In the genomic region with DNA sequence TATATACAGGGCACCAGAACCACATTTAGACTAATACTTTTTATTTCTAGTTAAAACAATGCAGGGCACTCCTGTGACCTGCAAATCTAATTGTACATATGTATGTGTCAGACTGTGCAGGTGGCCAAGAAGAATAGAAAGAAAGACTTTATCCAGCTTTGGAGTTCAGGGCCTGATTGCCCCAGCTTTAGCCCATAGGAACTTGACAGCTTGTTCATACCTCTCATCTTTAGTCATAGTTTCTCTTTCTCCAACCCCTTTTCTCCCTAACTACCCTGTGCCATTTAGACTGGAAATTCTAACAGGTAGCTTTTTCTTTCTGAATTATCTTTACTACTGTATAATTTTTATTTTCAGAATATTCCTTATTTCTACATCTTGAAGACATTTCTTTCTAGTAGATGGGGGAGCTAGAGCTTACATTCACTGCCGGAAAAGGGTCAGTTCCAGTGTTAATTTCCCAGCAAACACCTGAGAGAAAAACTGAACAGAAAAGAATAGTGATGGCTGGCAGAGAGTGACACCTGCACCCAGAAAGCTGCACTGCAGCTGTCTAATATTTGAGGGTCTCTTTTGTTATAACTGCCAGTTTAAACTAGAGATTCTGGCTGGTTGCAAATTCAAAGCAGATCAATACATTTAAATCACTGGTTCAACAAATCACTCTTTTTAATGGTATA, we compare ENCODE assay signal across 12 cellular contexts. TPM values are rescaled to one million over a fixed set of nuclear protein-coding genes. Genes with fewer than 3 reads are reported as not detected.
A peak's percentile ranks its signal among the peaks of the same experiment; 100 is the strongest.
DNase-seq lines count a peak whose midpoint lies in the region; ATAC-seq, FAIRE-seq and TF ChIP-seq lines count a peak whose summit lies in the region.
"Had no signal": no experiment of that assay in that cellular context is flagged by ENCODE, and none has a peak within 500 bp of the region (broad histone marks: within the 10 kb centered on the region; RNA-seq: fewer than 3 reads in every experiment).

No MANE protein-coding gene starts in this region.

- POLR2A ChIA-PET in HEK293 (lab: Yijun Ruan, JAX) = interaction anchor here (1.6 to 2.9 kb wide), 2 partner anchors 8 to 76 kb away, joined by 5 to 19 read pairs; a partner anchor contains a TSS

- intact Hi-C loops in pancreas (cut with DNase I) = no loop called here

- H3K27ac ChIP-seq in HEK293 (ENCODE audit: extremely low read depth, low read depth, low read length) (no peak overlapping the region), mucosa of rectum (ENCODE audit: low read depth in 2 of 2, low read length in 2 of 2) (peak overlapping the region; percentile 16 to 33), pancreas (no peak overlapping the region)
- H3K27ac ChIP-seq: SK-N-MC, spleen had no signal

- no peaks in the 10 kb centered on the region for H3K9me3 ChIP-seq in HEK293 (ENCODE audit: control insufficient read depth, insufficient read depth, low read depth, low read length)
- H3K9me3 ChIP-seq in mucosa of rectum (ENCODE audit: control insufficient read depth in 2 of 2, low read length in 2 of 2) = no peaks in the 10 kb centered on the region
- no peaks in the 10 kb centered on the region for H3K9me3 ChIP-seq in pancreas
- H3K9me3 ChIP-seq: spleen had no signal

- no peak for FAIRE-seq in pancreas (lab: Jason Lieb, UNC)

- H3K36me3 ChIP-seq in HEK293 (ENCODE audit: control insufficient read depth in 2 of 2, insufficient read depth in 1 of 2, low read length in 2 of 2) (peaks cover 3 to 82% of the 10 kb centered on the region in 2 experiments; a peak in 2 of 3 replicates), mucosa of rectum (ENCODE audit: control insufficient read depth in 2 of 2, insufficient read depth in 2 of 2, low read length in 2 of 2) (peaks cover 2 to 10% of the 10 kb centered on the region in 2 donors), pancreas (no peaks in the 10 kb centered on the region)

- H3K27me3 ChIP-seq in mucosa of rectum (ENCODE audit: control insufficient read depth in 2 of 2, insufficient read depth in 2 of 2, low read length in 2 of 2) = no peaks in the 10 kb centered on the region
- no peaks in the 10 kb centered on the region for H3K27me3 ChIP-seq in pancreas
- H3K27me3 ChIP-seq: spleen had no signal

- 86 to 90% methylated on average over 1 of the region's 1 CpG for WGBS in pancreas, 2 donors

- in situ Hi-C loops in GM13976 (cut with MboI; ENCODE audit: low sequenced_read_pairs, unreplicated experiment) = no loop called here

- H3K4me3 ChIP-seq in HEK293 (ENCODE audit: low read depth, low read length) = no peak overlapping the region
- no peak overlapping the region for H3K4me3 ChIP-seq in mucosa of rectum (ENCODE audit: low read length in 2 of 2)
- no peak overlapping the region for H3K4me3 ChIP-seq in pancreas
- H3K4me3 ChIP-seq: SK-N-MC, spleen had no signal

- peaks cover 28% of the 10 kb centered on the region for H3K4me1 ChIP-seq in HEK293 (ENCODE audit: control insufficient read depth, insufficient read depth, low read length)
- peaks cover 56 to 74% of the 10 kb centered on the region in 2 donors for H3K4me1 ChIP-seq in mucosa of rectum (ENCODE audit: control insufficient read depth in 2 of 2, insufficient read depth in 2 of 2, low read length in 2 of 2)
- H3K4me1 ChIP-seq in pancreas = peaks cover 15 to 64% (median 38%) of the 10 kb centered on the region in 3 donors

- CTCF ChIA-PET in HEK293 (lab: Yijun Ruan, JAX) = interaction anchor here (0.6 to 1.6 kb wide), 5 partner anchors 17 to 543 kb away, joined by 3 to 6 read pairs (median 4); no protein-coding TSS in a partner anchor

- TF ChIP-seq CTCF in HEK293 (tag by site-specific recombination; IDR thresholded peaks at IDR 0.05) (peak; percentile 11; the same call in 1 of the 2 replicates), GM13976 (IDR thresholded peaks at IDR 0.05; ENCODE audit: borderline replicate concordance, control extremely low read depth, extremely low read depth, insufficient read depth, missing control alignments) (no peak), pancreas (IDR thresholded peaks at IDR 0.05) (no peak)

- no peak overlapping the region for H3K9ac ChIP-seq in mucosa of rectum (ENCODE audit: low read depth in 1 of 2, low read length in 2 of 2)

- ATAC-seq in pancreas = no peak

- DNase-seq in EL = peak; percentile 11
- peak; percentile 8 for DNase-seq in amniotic epithelial cell (ENCODE audit: low read depth)
- DNase-seq in GM13976 (ENCODE audit: low spot score) = no peak
- no peak for DNase-seq in pancreas
- no peak for DNase-seq in AML-193 (lab: John Stamatoyannopoulos, UW)
- no peak for DNase-seq in NCI-H2107 (lab: John Stamatoyannopoulos, UW)
- DNase-seq: NCI-H2029, spleen, substantia nigra had no signal

TF ChIP-seq in HEK293, 187 proteins besides CTCF, POLR2A, EP300 and RAD21:
- TF ChIP-seq ZNF132 (tag by site-specific recombination; IDR thresholded peaks at IDR 0.05; ENCODE audit: borderline replicate concordance) (no peak), BCL11B (tag by site-specific recombination; IDR thresholded peaks at IDR 0.05; ENCODE audit: low read depth) (no peak), ZNF560 (tag by site-specific recombination; IDR thresholded peaks at IDR 0.05; ENCODE audit: borderline replicate concordance) (no peak), ZNF48 (tag by site-specific recombination; IDR thresholded peaks at IDR 0.05) (no peak), ZNF837 (tag by site-specific recombination; IDR thresholded peaks at IDR 0.05) (no peak), ZBTB17 (tag by site-specific recombination; IDR thresholded peaks at IDR 0.05) (no peak), ZBTB1 (tag by site-specific recombination; IDR thresholded peaks at IDR 0.05) (no peak), ZFP41 (tag by site-specific recombination; IDR thresholded peaks at IDR 0.05; ENCODE audit: borderline replicate concordance) (no peak), RBAK (tag by site-specific recombination; IDR thresholded peaks at IDR 0.05) (no peak), ZNF114 (tag by site-specific recombination; IDR thresholded peaks at IDR 0.05) (no peak)
- TF ChIP-seq, protein P1, sequence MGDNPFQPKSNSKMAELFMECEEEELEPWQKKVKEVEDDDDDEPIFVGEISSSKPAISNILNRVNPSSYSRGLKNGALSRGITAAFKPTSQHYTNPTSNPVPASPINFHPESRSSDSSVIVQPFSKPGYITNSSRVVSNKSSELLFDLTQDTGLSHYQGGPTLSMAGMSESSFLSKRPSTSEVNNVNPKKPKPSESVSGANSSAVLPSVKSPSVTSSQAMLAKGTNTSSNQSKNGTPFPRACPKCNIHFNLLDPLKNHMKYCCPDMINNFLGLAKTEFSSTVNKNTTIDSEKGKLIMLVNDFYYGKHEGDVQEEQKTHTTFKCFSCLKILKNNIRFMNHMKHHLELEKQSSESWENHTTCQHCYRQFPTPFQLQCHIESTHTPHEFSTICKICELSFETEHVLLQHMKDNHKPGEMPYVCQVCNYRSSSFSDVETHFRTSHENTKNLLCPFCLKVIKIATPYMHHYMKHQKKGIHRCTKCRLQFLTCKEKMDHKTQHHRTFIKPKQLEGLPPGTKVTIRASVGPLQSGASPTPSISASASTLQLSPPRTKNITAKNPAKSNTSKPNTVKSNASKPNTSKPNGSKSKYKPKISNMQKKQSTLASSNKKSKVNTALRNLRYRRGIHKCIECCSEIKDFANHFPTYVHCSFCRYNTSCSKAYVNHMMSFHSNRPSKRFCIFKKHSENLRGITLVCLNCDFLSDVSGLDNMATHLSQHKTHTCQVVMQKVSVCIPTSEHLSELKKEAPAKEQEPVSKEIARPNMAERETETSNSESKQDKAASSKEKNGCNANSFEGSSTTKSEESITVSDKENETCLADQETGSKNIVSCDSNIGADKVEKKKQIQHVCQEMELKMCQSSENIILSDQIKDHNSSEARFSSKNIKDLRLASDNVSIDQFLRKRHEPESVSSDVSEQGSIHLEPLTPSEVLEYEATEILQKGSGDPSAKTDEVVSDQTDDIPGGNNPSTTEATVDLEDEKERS (tag by site-specific recombination; IDR thresholded peaks at IDR 0.05) = no peak
- TF ChIP-seq, protein P2, sequence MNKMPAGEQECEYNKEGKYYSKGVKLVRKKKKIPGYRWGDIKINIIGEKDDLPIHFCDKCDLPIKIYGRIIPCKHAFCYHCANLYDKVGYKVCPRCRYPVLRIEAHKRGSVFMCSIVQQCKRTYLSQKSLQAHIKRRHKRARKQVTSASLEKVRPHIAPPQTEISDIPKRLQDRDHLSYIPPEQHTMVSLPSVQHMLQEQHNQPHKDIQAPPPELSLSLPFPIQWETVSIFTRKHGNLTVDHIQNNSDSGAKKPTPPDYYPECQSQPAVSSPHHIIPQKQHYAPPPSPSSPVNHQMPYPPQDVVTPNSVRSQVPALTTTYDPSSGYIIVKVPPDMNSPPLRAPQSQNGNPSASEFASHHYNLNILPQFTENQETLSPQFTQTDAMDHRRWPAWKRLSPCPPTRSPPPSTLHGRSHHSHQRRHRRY (tag by site-specific recombination; IDR thresholded peaks at IDR 0.05) = no peak
- TF ChIP-seq, protein P3, sequence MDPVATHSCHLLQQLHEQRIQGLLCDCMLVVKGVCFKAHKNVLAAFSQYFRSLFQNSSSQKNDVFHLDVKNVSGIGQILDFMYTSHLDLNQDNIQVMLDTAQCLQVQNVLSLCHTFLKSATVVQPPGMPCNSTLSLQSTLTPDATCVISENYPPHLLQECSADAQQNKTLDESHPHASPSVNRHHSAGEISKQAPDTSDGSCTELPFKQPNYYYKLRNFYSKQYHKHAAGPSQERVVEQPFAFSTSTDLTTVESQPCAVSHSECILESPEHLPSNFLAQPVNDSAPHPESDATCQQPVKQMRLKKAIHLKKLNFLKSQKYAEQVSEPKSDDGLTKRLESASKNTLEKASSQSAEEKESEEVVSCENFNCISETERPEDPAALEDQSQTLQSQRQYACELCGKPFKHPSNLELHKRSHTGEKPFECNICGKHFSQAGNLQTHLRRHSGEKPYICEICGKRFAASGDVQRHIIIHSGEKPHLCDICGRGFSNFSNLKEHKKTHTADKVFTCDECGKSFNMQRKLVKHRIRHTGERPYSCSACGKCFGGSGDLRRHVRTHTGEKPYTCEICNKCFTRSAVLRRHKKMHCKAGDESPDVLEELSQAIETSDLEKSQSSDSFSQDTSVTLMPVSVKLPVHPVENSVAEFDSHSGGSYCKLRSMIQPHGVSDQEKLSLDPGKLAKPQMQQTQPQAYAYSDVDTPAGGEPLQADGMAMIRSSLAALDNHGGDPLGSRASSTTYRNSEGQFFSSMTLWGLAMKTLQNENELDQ (tag by site-specific recombination; IDR thresholded peaks at IDR 0.05; ENCODE audit: low read depth) = no peak
TF ChIP-seq in HEK293: peak in this region for 0.

RNA-seq across cellular contexts. Expression of a gene that starts 8.4 kb away (rescaled TPM):
- total RNA-seq in pancreas = 100 to 1,000 TPM in 5 of 6 donors, 10 to 100 TPM in 1; 97.4 to 240 (median 207) TPM
- polyA plus RNA-seq in pancreas = 100 to 1,000 TPM; 164 to 193 TPM

RNA-seq across cellular contexts. Expression of a gene that starts 32.4 kb away (rescaled TPM):
- total RNA-seq in pancreas = 10 to 100 TPM in 3 of 6 donors, 1 to 10 TPM in 3; 7.6 to 12.1 (median 9.1) TPM
- polyA plus RNA-seq in pancreas = 10 to 100 TPM; 13.4 to 22.4 TPM

RNA-seq across cellular contexts. Expression of a gene that starts 49.4 kb away (rescaled TPM):
- total RNA-seq in pancreas = not detected
- under 1 TPM in 1 of 2 donors, not detected in 1; 0.04 TPM for polyA plus RNA-seq in pancreas

Comparison
In these comparisons a context has a peak if more than half of its experiments do, and no peak if none do; other contexts are left out.
1. DNase-seq: peak in EL (single experiment) and amniotic epithelial cell (single experiment); none in GM13976 (single experiment), pancreas (0 of 6), AML-193 (0 of 2) and NCI-H2107 (single experiment).
2. H3K27ac ChIP-seq: peak in mucosa of rectum (2 of 2); none in HEK293 (single experiment) and pancreas (0 of 4).